9 cellular contexts compared by ENCODE assay signal in the genomic region with DNA sequence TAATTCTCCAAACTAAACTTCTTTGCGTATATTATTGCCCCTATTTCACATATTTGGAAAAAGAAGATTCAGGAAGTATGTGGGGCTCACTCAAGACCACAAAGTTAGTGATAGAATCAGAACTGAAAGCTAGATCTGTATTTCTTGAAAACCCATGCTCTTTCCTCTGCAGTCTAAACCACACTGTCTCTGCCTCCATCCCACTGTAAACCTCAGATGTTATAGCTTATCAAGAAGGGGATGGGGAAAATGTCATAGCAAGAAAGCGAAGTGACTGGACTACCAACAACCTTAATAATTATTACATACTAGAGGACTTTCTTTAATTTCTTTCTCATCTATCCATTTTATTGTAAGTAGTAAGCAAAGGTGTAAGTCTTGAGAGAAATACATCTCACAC.
DNase-seq lines count a peak whose midpoint lies in the region; ATAC-seq and TF ChIP-seq lines count a peak whose summit lies in the region.
"Had no signal": no experiment of that assay in that cellular context is flagged by ENCODE, and none has a peak within 500 bp of the region (broad histone marks: within the 10 kb centered on the region; RNA-seq: fewer than 3 reads in every experiment).

No MANE protein-coding gene starts in this region.

- ATAC-seq in DND-41 (ENCODE audit: insufficient read depth, low read depth) (peak; percentile 95), GM19372 (IDR thresholded peaks at IDR 0.05; ENCODE audit: low read depth, unreplicated experiment) (peak; percentile 76), HG03159 (IDR thresholded peaks at IDR 0.05; ENCODE audit: unreplicated experiment) (peak; percentile 69), SK-N-SH treated with all-trans-retinoic acid at 6 μM for 48 hours (no peak)
- ATAC-seq: gastroesophageal sphincter had no signal

- no peak for TF ChIP-seq CTCF in DND-41 (IDR thresholded peaks at IDR 0.05; ENCODE audit: borderline replicate concordance, extremely low read depth, low read length, poor library complexity, severe bottlenecking)

- H3K4me1 ChIP-seq in DND-41 (ENCODE audit: insufficient read depth, low read length), result peaks cover 22% of the 10 kb centered on the region

- no peaks in the 10 kb centered on the region for H3K9me3 ChIP-seq in DND-41 (ENCODE audit: insufficient read depth, low read length, severe bottlenecking)
- H3K9me3 ChIP-seq: gastroesophageal sphincter had no signal

- H3K27ac ChIP-seq in DND-41 (ENCODE audit: low read length) (no peak overlapping the region), angular gyrus (ENCODE audit: low read depth, low read length) (peak overlapping the region; percentile 79)

- H3K4me3 ChIP-seq in DND-41 (ENCODE audit: low read depth in 1 of 2, low read length in 2 of 2), result no peak overlapping the region
- H3K4me3 ChIP-seq: gastroesophageal sphincter had no signal

- H3K36me3 ChIP-seq in DND-41 (ENCODE audit: insufficient read depth, low read length), result no peaks in the 10 kb centered on the region
- H3K36me3 ChIP-seq: gastroesophageal sphincter had no signal

- H3K4me2 ChIP-seq in DND-41 (ENCODE audit: insufficient read depth, low read length), result no peak overlapping the region; the same call in 1 of the 2 replicates

- H4K20me1 ChIP-seq in DND-41 (ENCODE audit: insufficient read depth, low read length), result no peaks in the 10 kb centered on the region

- H3K9ac ChIP-seq in DND-41 (ENCODE audit: low read depth, low read length), result no peak overlapping the region

- no peaks in the 10 kb centered on the region for H3K79me2 ChIP-seq in DND-41 (ENCODE audit: insufficient read depth, low read length)

- DNase-seq in DND-41 (peak; percentile 7), NOMO-1 treated with DMSO at 0.1 percent for 48 hours (lab: John Stamatoyannopoulos, UW; ENCODE audit: unreplicated experiment) (no peak), SHP77 treated with DMSO at 0.1 percent for 48 hours (lab: John Stamatoyannopoulos, UW) (no peak), islet precursor cell (no peak)

- H3K27me3 ChIP-seq in DND-41 (ENCODE audit: insufficient read depth, low read length, poor library complexity), result peaks cover 11% of the 10 kb centered on the region
- H3K27me3 ChIP-seq: gastroesophageal sphincter had no signal

- no peak overlapping the region for H2AFZ ChIP-seq in DND-41 (ENCODE audit: low read depth, low read length)

TF ChIP-seq in SK-N-SH treated with all-trans-retinoic acid at 6 μM for 48 hours, 23 proteins besides CTCF, POLR2A, EP300 and RAD21:
- TF ChIP-seq ARNTL (CRISPR knock-in tag; IDR thresholded peaks at IDR 0.05; ENCODE audit: borderline replicate concordance, low read depth) (no peak), OSR1 (CRISPR knock-in tag; IDR thresholded peaks at IDR 0.05) (no peak)
- TF ChIP-seq, protein P1, sequence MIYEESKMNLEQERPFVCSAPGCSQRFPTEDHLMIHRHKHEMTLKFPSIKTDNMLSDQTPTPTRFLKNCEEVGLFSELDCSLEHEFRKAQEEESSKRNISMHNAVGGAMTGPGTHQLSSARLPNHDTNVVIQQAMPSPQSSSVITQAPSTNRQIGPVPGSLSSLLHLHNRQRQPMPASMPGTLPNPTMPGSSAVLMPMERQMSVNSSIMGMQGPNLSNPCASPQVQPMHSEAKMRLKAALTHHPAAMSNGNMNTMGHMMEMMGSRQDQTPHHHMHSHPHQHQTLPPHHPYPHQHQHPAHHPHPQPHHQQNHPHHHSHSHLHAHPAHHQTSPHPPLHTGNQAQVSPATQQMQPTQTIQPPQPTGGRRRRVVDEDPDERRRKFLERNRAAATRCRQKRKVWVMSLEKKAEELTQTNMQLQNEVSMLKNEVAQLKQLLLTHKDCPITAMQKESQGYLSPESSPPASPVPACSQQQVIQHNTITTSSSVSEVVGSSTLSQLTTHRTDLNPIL (CRISPR knock-in tag; IDR thresholded peaks at IDR 0.05; ENCODE audit: low read depth), result no peak
